Comparison of ENCODE assay signal across 1 cellular context in the genomic region with DNA sequence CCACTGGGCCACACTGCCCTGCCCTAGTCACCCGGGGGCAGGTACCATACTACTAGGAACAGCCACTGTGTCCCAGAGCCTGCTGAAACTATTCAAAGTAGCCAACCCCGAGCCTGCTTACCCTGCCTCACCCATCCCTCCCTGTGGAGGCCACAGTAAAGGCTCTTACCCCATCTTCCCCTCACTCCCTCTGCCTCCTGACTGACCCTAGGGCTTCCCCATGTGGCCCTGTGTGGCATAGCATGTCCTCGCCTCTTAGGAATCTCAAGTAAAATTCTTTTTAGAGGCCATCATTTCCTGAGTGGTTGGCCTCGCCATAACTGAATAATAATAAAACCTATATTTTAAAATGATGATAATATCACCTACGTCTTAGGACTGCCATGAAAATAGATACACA.
TF ChIP-seq lines count a peak whose summit lies in the region.

No MANE protein-coding gene starts in this region.

TF ChIP-seq in GM23338, 12 proteins besides CTCF, POLR2A, EP300 and RAD21 (continued from another document):
- TF ChIP-seq, protein P1, sequence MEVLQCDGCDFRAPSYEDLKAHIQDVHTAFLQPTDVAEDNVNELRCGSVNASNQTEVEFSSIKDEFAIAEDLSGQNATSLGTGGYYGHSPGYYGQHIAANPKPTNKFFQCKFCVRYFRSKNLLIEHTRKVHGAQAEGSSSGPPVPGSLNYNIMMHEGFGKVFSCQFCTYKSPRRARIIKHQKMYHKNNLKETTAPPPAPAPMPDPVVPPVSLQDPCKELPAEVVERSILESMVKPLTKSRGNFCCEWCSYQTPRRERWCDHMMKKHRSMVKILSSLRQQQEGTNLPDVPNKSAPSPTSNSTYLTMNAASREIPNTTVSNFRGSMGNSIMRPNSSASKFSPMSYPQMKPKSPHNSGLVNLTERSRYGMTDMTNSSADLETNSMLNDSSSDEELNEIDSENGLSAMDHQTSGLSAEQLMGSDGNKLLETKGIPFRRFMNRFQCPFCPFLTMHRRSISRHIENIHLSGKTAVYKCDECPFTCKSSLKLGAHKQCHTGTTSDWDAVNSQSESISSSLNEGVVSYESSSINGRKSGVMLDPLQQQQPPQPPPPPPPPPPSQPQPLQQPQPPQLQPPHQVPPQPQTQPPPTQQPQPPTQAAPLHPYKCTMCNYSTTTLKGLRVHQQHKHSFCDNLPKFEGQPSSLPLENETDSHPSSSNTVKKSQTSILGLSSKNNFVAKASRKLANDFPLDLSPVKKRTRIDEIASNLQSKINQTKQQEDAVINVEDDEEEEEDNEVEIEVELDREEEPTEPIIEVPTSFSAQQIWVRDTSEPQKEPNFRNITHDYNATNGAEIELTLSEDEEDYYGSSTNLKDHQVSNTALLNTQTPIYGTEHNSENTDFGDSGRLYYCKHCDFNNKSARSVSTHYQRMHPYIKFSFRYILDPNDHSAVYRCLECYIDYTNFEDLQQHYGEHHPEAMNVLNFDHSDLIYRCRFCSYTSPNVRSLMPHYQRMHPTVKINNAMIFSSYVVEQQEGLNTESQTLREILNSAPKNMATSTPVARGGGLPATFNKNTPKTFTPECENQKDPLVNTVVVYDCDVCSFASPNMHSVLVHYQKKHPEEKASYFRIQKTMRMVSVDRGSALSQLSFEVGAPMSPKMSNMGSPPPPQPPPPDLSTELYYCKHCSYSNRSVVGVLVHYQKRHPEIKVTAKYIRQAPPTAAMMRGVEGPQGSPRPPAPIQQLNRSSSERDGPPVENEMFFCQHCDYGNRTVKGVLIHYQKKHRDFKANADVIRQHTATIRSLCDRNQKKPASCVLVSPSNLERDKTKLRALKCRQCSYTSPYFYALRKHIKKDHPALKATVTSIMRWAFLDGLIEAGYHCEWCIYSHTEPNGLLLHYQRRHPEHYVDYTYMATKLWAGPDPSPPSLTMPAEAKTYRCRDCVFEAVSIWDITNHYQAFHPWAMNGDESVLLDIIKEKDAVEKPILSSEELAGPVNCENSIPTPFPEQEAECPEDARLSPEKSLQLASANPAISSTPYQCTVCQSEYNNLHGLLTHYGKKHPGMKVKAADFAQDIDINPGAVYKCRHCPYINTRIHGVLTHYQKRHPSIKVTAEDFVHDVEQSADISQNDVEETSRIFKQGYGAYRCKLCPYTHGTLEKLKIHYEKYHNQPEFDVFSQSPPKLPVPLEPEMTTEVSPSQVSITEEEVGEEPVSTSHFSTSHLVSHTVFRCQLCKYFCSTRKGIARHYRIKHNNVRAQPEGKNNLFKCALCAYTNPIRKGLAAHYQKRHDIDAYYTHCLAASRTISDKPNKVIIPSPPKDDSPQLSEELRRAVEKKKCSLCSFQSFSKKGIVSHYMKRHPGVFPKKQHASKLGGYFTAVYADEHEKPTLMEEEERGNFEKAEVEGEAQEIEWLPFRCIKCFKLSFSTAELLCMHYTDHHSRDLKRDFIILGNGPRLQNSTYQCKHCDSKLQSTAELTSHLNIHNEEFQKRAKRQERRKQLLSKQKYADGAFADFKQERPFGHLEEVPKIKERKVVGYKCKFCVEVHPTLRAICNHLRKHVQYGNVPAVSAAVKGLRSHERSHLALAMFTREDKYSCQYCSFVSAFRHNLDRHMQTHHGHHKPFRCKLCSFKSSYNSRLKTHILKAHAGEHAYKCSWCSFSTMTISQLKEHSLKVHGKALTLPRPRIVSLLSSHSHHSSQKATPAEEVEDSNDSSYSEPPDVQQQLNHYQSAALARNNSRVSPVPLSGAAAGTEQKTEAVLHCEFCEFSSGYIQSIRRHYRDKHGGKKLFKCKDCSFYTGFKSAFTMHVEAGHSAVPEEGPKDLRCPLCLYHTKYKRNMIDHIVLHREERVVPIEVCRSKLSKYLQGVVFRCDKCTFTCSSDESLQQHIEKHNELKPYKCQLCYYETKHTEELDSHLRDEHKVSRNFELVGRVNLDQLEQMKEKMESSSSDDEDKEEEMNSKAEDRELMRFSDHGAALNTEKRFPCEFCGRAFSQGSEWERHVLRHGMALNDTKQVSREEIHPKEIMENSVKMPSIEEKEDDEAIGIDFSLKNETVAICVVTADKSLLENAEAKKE (CRISPR knock-in tag; IDR thresholded peaks at IDR 0.05), result no peak
- TF ChIP-seq EZH2phosphoT487 (IDR thresholded peaks at IDR 0.05; ENCODE audit: unreplicated experiment), result no peak
- TF ChIP-seq NANOG (IDR thresholded peaks at IDR 0.05; ENCODE audit: borderline replicate concordance), result no peak
- no peak for TF ChIP-seq ZNF331 (CRISPR knock-in tag; IDR thresholded peaks at IDR 0.05; ENCODE audit: low read depth)
- no peak for TF ChIP-seq CREB1 (CRISPR knock-in tag; IDR thresholded peaks at IDR 0.05; ENCODE audit: low read depth)
- TF ChIP-seq JUNB (IDR thresholded peaks at IDR 0.05; ENCODE audit: unreplicated experiment), result no peak
- TF ChIP-seq EZH2 (IDR thresholded peaks at IDR 0.05; ENCODE audit: low read depth, unreplicated experiment), result no peak
- TF ChIP-seq POLR2AphosphoS5 (IDR thresholded peaks at IDR 0.05; ENCODE audit: low read depth), result no peak
- TF ChIP-seq, protein P2, sequence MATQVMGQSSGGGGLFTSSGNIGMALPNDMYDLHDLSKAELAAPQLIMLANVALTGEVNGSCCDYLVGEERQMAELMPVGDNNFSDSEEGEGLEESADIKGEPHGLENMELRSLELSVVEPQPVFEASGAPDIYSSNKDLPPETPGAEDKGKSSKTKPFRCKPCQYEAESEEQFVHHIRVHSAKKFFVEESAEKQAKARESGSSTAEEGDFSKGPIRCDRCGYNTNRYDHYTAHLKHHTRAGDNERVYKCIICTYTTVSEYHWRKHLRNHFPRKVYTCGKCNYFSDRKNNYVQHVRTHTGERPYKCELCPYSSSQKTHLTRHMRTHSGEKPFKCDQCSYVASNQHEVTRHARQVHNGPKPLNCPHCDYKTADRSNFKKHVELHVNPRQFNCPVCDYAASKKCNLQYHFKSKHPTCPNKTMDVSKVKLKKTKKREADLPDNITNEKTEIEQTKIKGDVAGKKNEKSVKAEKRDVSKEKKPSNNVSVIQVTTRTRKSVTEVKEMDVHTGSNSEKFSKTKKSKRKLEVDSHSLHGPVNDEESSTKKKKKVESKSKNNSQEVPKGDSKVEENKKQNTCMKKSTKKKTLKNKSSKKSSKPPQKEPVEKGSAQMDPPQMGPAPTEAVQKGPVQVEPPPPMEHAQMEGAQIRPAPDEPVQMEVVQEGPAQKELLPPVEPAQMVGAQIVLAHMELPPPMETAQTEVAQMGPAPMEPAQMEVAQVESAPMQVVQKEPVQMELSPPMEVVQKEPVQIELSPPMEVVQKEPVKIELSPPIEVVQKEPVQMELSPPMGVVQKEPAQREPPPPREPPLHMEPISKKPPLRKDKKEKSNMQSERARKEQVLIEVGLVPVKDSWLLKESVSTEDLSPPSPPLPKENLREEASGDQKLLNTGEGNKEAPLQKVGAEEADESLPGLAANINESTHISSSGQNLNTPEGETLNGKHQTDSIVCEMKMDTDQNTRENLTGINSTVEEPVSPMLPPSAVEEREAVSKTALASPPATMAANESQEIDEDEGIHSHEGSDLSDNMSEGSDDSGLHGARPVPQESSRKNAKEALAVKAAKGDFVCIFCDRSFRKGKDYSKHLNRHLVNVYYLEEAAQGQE (IDR thresholded peaks at IDR 0.05; ENCODE audit: unreplicated experiment), result no peak
TF ChIP-seq in GM23338: peak in this region for 0.
